1 cellular context compared by ENCODE assay signal in the genomic region with DNA sequence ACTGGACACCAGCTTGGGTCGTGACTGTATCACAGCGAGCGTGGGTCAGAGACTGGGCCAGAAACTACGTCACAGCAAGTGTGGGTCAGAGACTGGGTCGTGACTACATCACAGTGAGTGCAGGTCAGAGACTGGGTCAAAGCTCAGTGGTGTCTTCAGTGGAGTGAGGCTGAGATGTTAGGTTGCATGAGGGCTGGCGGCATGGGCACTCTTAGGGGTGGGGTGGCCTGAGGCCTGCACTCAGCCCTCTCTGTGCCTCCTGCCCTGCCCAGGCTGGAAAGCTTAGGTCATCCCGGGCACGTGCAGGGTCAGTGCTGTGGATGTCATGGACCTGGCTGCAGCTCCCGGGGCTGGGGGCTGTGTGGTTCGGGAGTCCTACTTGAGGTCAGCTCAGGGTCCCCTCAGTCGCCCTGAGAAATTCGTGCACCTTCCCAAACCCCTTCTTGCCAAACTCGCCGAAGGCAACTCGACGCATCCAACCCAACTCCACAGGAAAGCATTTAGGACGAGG.
TF ChIP-seq lines count a peak whose summit lies in the region.

No MANE protein-coding gene starts in this region.

TF ChIP-seq in WTC11, 78 proteins besides CTCF, POLR2A, EP300 and RAD21 (continued from another document):
- TF ChIP-seq, protein P1, sequence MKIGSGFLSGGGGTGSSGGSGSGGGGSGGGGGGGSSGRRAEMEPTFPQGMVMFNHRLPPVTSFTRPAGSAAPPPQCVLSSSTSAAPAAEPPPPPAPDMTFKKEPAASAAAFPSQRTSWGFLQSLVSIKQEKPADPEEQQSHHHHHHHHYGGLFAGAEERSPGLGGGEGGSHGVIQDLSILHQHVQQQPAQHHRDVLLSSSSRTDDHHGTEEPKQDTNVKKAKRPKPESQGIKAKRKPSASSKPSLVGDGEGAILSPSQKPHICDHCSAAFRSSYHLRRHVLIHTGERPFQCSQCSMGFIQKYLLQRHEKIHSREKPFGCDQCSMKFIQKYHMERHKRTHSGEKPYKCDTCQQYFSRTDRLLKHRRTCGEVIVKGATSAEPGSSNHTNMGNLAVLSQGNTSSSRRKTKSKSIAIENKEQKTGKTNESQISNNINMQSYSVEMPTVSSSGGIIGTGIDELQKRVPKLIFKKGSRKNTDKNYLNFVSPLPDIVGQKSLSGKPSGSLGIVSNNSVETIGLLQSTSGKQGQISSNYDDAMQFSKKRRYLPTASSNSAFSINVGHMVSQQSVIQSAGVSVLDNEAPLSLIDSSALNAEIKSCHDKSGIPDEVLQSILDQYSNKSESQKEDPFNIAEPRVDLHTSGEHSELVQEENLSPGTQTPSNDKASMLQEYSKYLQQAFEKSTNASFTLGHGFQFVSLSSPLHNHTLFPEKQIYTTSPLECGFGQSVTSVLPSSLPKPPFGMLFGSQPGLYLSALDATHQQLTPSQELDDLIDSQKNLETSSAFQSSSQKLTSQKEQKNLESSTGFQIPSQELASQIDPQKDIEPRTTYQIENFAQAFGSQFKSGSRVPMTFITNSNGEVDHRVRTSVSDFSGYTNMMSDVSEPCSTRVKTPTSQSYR (CRISPR knock-in tag; IDR thresholded peaks at IDR 0.05), result no peak
- TF ChIP-seq CBFB (CRISPR knock-in tag; IDR thresholded peaks at IDR 0.05; ENCODE audit: low read depth), result no peak
